In genomic region chr6:16759646-16760535, GRCh38 we compare ENCODE assay signal across 1 cellular context.
A peak's percentile ranks its signal among the peaks of the same experiment; 100 is the strongest.
TF ChIP-seq lines count a peak whose summit lies in the region.

No MANE protein-coding gene starts in this region.

TF ChIP-seq in HepG2, 621 proteins besides CTCF, POLR2A, EP300 and RAD21 (continued from another document and continues in another):
- TF ChIP-seq, protein P1, sequence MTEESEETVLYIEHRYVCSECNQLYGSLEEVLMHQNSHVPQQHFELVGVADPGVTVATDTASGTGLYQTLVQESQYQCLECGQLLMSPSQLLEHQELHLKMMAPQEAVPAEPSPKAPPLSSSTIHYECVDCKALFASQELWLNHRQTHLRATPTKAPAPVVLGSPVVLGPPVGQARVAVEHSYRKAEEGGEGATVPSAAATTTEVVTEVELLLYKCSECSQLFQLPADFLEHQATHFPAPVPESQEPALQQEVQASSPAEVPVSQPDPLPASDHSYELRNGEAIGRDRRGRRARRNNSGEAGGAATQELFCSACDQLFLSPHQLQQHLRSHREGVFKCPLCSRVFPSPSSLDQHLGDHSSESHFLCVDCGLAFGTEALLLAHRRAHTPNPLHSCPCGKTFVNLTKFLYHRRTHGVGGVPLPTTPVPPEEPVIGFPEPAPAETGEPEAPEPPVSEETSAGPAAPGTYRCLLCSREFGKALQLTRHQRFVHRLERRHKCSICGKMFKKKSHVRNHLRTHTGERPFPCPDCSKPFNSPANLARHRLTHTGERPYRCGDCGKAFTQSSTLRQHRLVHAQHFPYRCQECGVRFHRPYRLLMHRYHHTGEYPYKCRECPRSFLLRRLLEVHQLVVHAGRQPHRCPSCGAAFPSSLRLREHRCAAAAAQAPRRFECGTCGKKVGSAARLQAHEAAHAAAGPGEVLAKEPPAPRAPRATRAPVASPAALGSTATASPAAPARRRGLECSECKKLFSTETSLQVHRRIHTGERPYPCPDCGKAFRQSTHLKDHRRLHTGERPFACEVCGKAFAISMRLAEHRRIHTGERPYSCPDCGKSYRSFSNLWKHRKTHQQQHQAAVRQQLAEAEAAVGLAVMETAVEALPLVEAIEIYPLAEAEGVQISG (CRISPR knock-in tag; IDR thresholded peaks at IDR 0.05): peak; percentile 81
- no peak for TF ChIP-seq BCL3 (CRISPR knock-in tag; IDR thresholded peaks at IDR 0.05)
- peak; percentile 90; the same call in 1 of the 2 replicates for TF ChIP-seq ZNF788 (CRISPR knock-in tag; IDR thresholded peaks at IDR 0.05; ENCODE audit: borderline replicate concordance)
- no peak; the same call in 1 of the 2 replicates for TF ChIP-seq ZNF569 (CRISPR knock-in tag; IDR thresholded peaks at IDR 0.05; ENCODE audit: borderline replicate concordance)
- TF ChIP-seq FOXC1 (CRISPR knock-in tag; IDR thresholded peaks at IDR 0.05; ENCODE audit: borderline replicate concordance): peak; percentile 56; the same call in 1 of the 2 replicates
- TF ChIP-seq, protein P2, sequence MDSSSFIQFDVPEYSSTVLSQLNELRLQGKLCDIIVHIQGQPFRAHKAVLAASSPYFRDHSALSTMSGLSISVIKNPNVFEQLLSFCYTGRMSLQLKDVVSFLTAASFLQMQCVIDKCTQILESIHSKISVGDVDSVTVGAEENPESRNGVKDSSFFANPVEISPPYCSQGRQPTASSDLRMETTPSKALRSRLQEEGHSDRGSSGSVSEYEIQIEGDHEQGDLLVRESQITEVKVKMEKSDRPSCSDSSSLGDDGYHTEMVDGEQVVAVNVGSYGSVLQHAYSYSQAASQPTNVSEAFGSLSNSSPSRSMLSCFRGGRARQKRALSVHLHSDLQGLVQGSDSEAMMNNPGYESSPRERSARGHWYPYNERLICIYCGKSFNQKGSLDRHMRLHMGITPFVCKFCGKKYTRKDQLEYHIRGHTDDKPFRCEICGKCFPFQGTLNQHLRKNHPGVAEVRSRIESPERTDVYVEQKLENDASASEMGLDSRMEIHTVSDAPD (CRISPR knock-in tag; IDR thresholded peaks at IDR 0.05): peak; percentile 41; the same call in 1 of the 2 replicates
- no peak; the same call in 1 of the 2 replicates for TF ChIP-seq FOXJ3 (CRISPR knock-in tag; IDR thresholded peaks at IDR 0.05; ENCODE audit: borderline replicate concordance)
- TF ChIP-seq SIN3A (IDR thresholded peaks at IDR 0.05; ENCODE audit: borderline replicate concordance, low read depth, low read length): peak; percentile 74; the same call in 1 of the 2 replicates
- no peak for TF ChIP-seq GTF2F1 (IDR thresholded peaks at IDR 0.05; ENCODE audit: low read length)
- TF ChIP-seq, protein P3, sequence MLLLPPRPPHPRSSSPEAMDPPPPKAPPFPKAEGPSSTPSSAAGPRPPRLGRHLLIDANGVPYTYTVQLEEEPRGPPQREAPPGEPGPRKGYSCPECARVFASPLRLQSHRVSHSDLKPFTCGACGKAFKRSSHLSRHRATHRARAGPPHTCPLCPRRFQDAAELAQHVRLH (CRISPR knock-in tag; IDR thresholded peaks at IDR 0.05; ENCODE audit: borderline replicate concordance, low read depth): 0 out of 2 replicates have a peak, but pooled peaks have one; percentile 54
- peak; percentile 72; the same call in 1 of the 2 replicates for TF ChIP-seq ZNF558 (CRISPR knock-in tag; IDR thresholded peaks at IDR 0.05; ENCODE audit: borderline replicate concordance)
- peak; percentile 73; the same call in 1 of the 2 replicates for TF ChIP-seq ZIK1 (CRISPR knock-in tag; IDR thresholded peaks at IDR 0.05; ENCODE audit: borderline replicate concordance, low read depth)
- TF ChIP-seq PAWR (CRISPR knock-in tag; IDR thresholded peaks at IDR 0.05; ENCODE audit: borderline replicate concordance): no peak
- TF ChIP-seq PBX2 (CRISPR knock-in tag; IDR thresholded peaks at IDR 0.05): no peak
- TF ChIP-seq ZNF841 (CRISPR knock-in tag; IDR thresholded peaks at IDR 0.05; ENCODE audit: borderline replicate concordance): no peak; the same call in none of the 2 replicates
- no peak for TF ChIP-seq PAF1 (CRISPR knock-in tag; IDR thresholded peaks at IDR 0.05)
- no peak for TF ChIP-seq HNF1A (IDR thresholded peaks at IDR 0.05; ENCODE audit: low read depth)
- no peak for TF ChIP-seq HNF1A (CRISPR knock-in tag; IDR thresholded peaks at IDR 0.05; ENCODE audit: borderline replicate concordance)
- no peak; the same call in 1 of the 2 replicates for TF ChIP-seq DNMT3B (CRISPR knock-in tag; conservative IDR thresholded peaks at IDR 0.05)
- peak; percentile 52; the same call in 1 of the 2 replicates for TF ChIP-seq THAP9 (CRISPR knock-in tag; IDR thresholded peaks at IDR 0.05; ENCODE audit: borderline replicate concordance)
- no peak for TF ChIP-seq ZNF138 (CRISPR knock-in tag; IDR thresholded peaks at IDR 0.05; ENCODE audit: low read depth)
- TF ChIP-seq IKZF4 (CRISPR knock-in tag; IDR thresholded peaks at IDR 0.05; ENCODE audit: borderline replicate concordance, low read depth, not compliant biosample characterization): peak; percentile 69
- no peak for TF ChIP-seq ARNT (IDR thresholded peaks at IDR 0.05)
- TF ChIP-seq GFI1 (CRISPR knock-in tag; IDR thresholded peaks at IDR 0.05; ENCODE audit: borderline replicate concordance): peak; percentile 21; the same call in 1 of the 2 replicates
- no peak for TF ChIP-seq MYPOP (CRISPR knock-in tag; IDR thresholded peaks at IDR 0.05)
- TF ChIP-seq HOXA9 (CRISPR knock-in tag; IDR thresholded peaks at IDR 0.05; ENCODE audit: borderline replicate concordance): 0 out of 2 replicates have a peak, but pooled peaks have one; percentile 54
- peak; percentile 83; the same call in 1 of the 2 replicates for TF ChIP-seq ZNF225 (CRISPR knock-in tag; IDR thresholded peaks at IDR 0.05)
- no peak for TF ChIP-seq ELK4 (CRISPR knock-in tag; IDR thresholded peaks at IDR 0.05; ENCODE audit: borderline replicate concordance)
- no peak for TF ChIP-seq TCF7L2 (IDR thresholded peaks at IDR 0.05; ENCODE audit: low read depth, low read length)
- TF ChIP-seq ZNF430 (CRISPR knock-in tag; IDR thresholded peaks at IDR 0.05): peak; percentile 80; the same call in 1 of the 2 replicates
- TF ChIP-seq ZKSCAN1 (IDR thresholded peaks at IDR 0.05; ENCODE audit: low read length): no peak
- TF ChIP-seq NFE2L1 (CRISPR knock-in tag; IDR thresholded peaks at IDR 0.05; ENCODE audit: borderline replicate concordance): no peak
- TF ChIP-seq SIX4 (CRISPR knock-in tag; IDR thresholded peaks at IDR 0.05): no peak; the same call in 1 of the 2 replicates
- peak; percentile 46 for TF ChIP-seq SKI (IDR thresholded peaks at IDR 0.05; ENCODE audit: partially characterized antibody)
- TF ChIP-seq ATF4 (CRISPR knock-in tag; IDR thresholded peaks at IDR 0.05): peak in 1 of 2 experiments; percentile 18; a peak in 1 of 4 replicates
